In genomic region chr17:8131844-8132441, GRCh38 we compare ENCODE assay signal across 14 cellular contexts. TPM values are rescaled to one million over a fixed set of nuclear protein-coding genes. Genes with fewer than 3 reads are reported as not detected.
A peak's percentile ranks its signal among the peaks of the same experiment; 100 is the strongest.
DNase-seq lines count a peak whose midpoint lies in the region; ATAC-seq lines count a peak whose summit lies in the region.
"Had no signal": no experiment of that assay in that cellular context is flagged by ENCODE, and none has a peak within 500 bp of the region (broad histone marks: within the 10 kb centered on the region; RNA-seq: fewer than 3 reads in every experiment).

No MANE protein-coding gene starts in this region.

- H3K27ac Mint-ChIP-seq in activated naive CD4-positive, alpha-beta T cell treated with anti-CD3 and anti-CD28 coated beads, Interleukin-2, amount 50 U/mL, for 72 hours = peak overlapping the region in 1 of 2 donors; percentile 32
- H3K27ac Mint-ChIP-seq: natural killer cell treated with Interleukin-12 subunit alpha and Interleukin-12 subunit beta and Interleukin-15 and Interleukin-18, amount 100 ng/mL, for 72 hours had no signal

- no peaks in the 10 kb centered on the region for H3K79me1 ChIP-seq in mesenchymal stem cell (replicated peaks; ENCODE audit: low read length, poor library complexity, severe bottlenecking)

- no peak overlapping the region for H3K23ac ChIP-seq in mesenchymal stem cell (ENCODE audit: low read length in 2 of 2)

- no peak overlapping the region for H3K4me2 ChIP-seq in mesenchymal stem cell (ENCODE audit: low read length, poor library complexity, severe bottlenecking)
- H3K4me2 ChIP-seq: KMS-11 had no signal

- no peak for DNase-seq in activated naive CD4-positive, alpha-beta T cell treated with anti-CD3 and anti-CD28 coated beads, Interleukin-2, amount 50 U/mL, for 72 hours (ENCODE audit: low spot score in 2 of 2)
- DNase-seq in activated naive CD4-positive, alpha-beta T cell treated with anti-CD3 and anti-CD28 coated beads, Interleukin-2, amount 50 U/mL, for 16 hours = no peak
- DNase-seq in NCI-H226 (peak; percentile 71), mesenchymal stem cell (peak; percentile 53), NCI-H1417 (lab: John Stamatoyannopoulos, UW) (no peak), NCI-H345 (lab: John Stamatoyannopoulos, UW) (no peak)
- DNase-seq: foreskin melanocyte, NCI-H1417 treated with DMSO at 0.1 percent for 48 hours, testis had no signal

- H2BK12ac ChIP-seq in mesenchymal stem cell (ENCODE audit: low read length in 2 of 2) = no peak overlapping the region

- H2AFZ ChIP-seq in mesenchymal stem cell (ENCODE audit: low read depth, low read length) = no peak overlapping the region

- no peak overlapping the region for H3K4me3 ChIP-seq in mesenchymal stem cell (ENCODE audit: insufficient read depth in 1 of 2, low read depth in 1 of 2, low read length in 2 of 2)
- H3K4me3 ChIP-seq: lung, SJSA1, testis had no signal

- H3K36me3 Mint-ChIP-seq in activated naive CD4-positive, alpha-beta T cell treated with anti-CD3 and anti-CD28 coated beads, Interleukin-2, amount 50 U/mL, for 72 hours = peaks cover 0 to 3% of the 10 kb centered on the region in 2 donors
- H3K36me3 Mint-ChIP-seq: natural killer cell treated with Interleukin-12 subunit alpha and Interleukin-12 subunit beta and Interleukin-15 and Interleukin-18, amount 100 ng/mL, for 72 hours had no signal

- H2AK5ac ChIP-seq in mesenchymal stem cell (ENCODE audit: low read length, severe bottlenecking) = no peak overlapping the region

- no peaks in the 10 kb centered on the region for H3K9me3 Mint-ChIP-seq in activated naive CD4-positive, alpha-beta T cell treated with anti-CD3 and anti-CD28 coated beads, Interleukin-2, amount 50 U/mL, for 72 hours
- H3K9me3 Mint-ChIP-seq: central memory CD8-positive, alpha-beta T cell; natural killer cell treated with Interleukin-12 subunit alpha and Interleukin-12 subunit beta and Interleukin-15 and Interleukin-18, amount 100 ng/mL, for 72 hours had no signal

- no peak overlapping the region for H3K18ac ChIP-seq in mesenchymal stem cell (ENCODE audit: low read depth in 1 of 2, low read length in 2 of 2)

- no peaks in the 10 kb centered on the region for H3K36me3 ChIP-seq in mesenchymal stem cell (ENCODE audit: control insufficient read depth in 1 of 2, insufficient read depth in 2 of 2, low read depth in 1 of 2, low read length in 2 of 2)
- H3K36me3 ChIP-seq: SJSA1 had no signal

- H3K27me3 ChIP-seq in mesenchymal stem cell (ENCODE audit: control insufficient read depth in 1 of 2, insufficient read depth in 1 of 2, low read length in 2 of 2) = peaks cover 0 to 4% of the 10 kb centered on the region in 2 experiments
- H3K27me3 ChIP-seq: SJSA1, testis had no signal

- no peak overlapping the region for H2BK120ac ChIP-seq in mesenchymal stem cell (ENCODE audit: low read depth, low read length)

- no peak overlapping the region for H2BK5ac ChIP-seq in mesenchymal stem cell (ENCODE audit: low read depth, low read length, poor library complexity, severe bottlenecking)

- no peak overlapping the region for H3K9ac ChIP-seq in mesenchymal stem cell (ENCODE audit: low read length)
- H3K9ac ChIP-seq: KMS-11 had no signal

- H2BK15ac ChIP-seq in mesenchymal stem cell (ENCODE audit: low read depth, poor library complexity, severe bottlenecking) = no peak overlapping the region

- H4K91ac ChIP-seq in mesenchymal stem cell (ENCODE audit: low read length) = no peak overlapping the region

- no peak overlapping the region for H4K8ac ChIP-seq in mesenchymal stem cell (ENCODE audit: low read length)

- no peak overlapping the region for H3K27ac ChIP-seq in mesenchymal stem cell (ENCODE audit: low read length, poor library complexity, severe bottlenecking)
- H3K27ac ChIP-seq: KMS-11, SJSA1, testis had no signal

- no peaks in the 10 kb centered on the region for H3K9me3 ChIP-seq in mesenchymal stem cell (ENCODE audit: control insufficient read depth, low read length)
- H3K9me3 ChIP-seq: SJSA1, testis had no signal

- H3K4me1 ChIP-seq in mesenchymal stem cell (ENCODE audit: control insufficient read depth, insufficient read depth, low read depth, low read length) = no peaks in the 10 kb centered on the region

- H3K4ac ChIP-seq in mesenchymal stem cell (ENCODE audit: low read depth in 1 of 2, low read length in 2 of 2) = no peak overlapping the region

- WGBS in mesenchymal stem cell = 42% methylated on average over 2 of the region's 3 CpGs

- ATAC-seq in activated naive CD4-positive, alpha-beta T cell treated with anti-CD3 and anti-CD28 coated beads, Interleukin-2, amount 50 U/mL, for 72 hours = peak; percentile 58 to 64
- ATAC-seq: natural killer cell treated with Interleukin-12 subunit alpha and Interleukin-12 subunit beta and Interleukin-15 and Interleukin-18, amount 100 ng/mL, for 72 hours had no signal

- H3K14ac ChIP-seq in mesenchymal stem cell (ENCODE audit: low read length in 2 of 2) = no peak overlapping the region

RNA-seq across cellular contexts. Expression of gene HES7, which starts 8.0 kb away (rescaled TPM):
- total RNA-seq in activated naive CD4-positive, alpha-beta T cell treated with anti-CD3 and anti-CD28 coated beads, Interleukin-2, amount 50 U/mL, for 72 hours = 10 to 100 TPM in 1 of 2 donors, 1 to 10 TPM in 1; 7.5 to 10.7 TPM
- 1.5 TPM for polyA plus RNA-seq in mesenchymal stem cell (2013, experiment 1 of 2)
- 1.4 TPM for polyA plus RNA-seq in mesenchymal stem cell (2013, experiment 2 of 2)
- total RNA-seq: natural killer cell treated with Interleukin-12 subunit alpha and Interleukin-12 subunit beta and Interleukin-15 and Interleukin-18, amount 100 ng/mL, for 72 hours; SJSA1 had no signal

RNA-seq across cellular contexts. Expression of gene ALOXE3, which starts 13.6 kb away (rescaled TPM):
- under 1 TPM in 1 of 2 donors, not detected in 1; 0.23 TPM for total RNA-seq in activated naive CD4-positive, alpha-beta T cell treated with anti-CD3 and anti-CD28 coated beads, Interleukin-2, amount 50 U/mL, for 72 hours
- polyA plus RNA-seq in mesenchymal stem cell (2013, experiment 1 of 2) = 0.01 TPM
- not detected for polyA plus RNA-seq in mesenchymal stem cell (2013, experiment 2 of 2)
- total RNA-seq: natural killer cell treated with Interleukin-12 subunit alpha and Interleukin-12 subunit beta and Interleukin-15 and Interleukin-18, amount 100 ng/mL, for 72 hours; SJSA1 had no signal

RNA-seq across cellular contexts. Expression of gene PER1, which starts 20.3 kb away (rescaled TPM):
- 100 to 1,000 TPM in 1 of 2 donors, 10 to 100 TPM in 1; 80.9 to 294 TPM for total RNA-seq in activated naive CD4-positive, alpha-beta T cell treated with anti-CD3 and anti-CD28 coated beads, Interleukin-2, amount 50 U/mL, for 72 hours
- polyA plus RNA-seq in mesenchymal stem cell (2013, experiment 1 of 2) = 34.9 TPM
- 25.8 TPM for polyA plus RNA-seq in mesenchymal stem cell (2013, experiment 2 of 2)

RNA-seq across cellular contexts. Expression of gene VAMP2, which starts 30.8 kb away (rescaled TPM):
- 10 to 100 TPM; 43.6 to 85.6 TPM for total RNA-seq in activated naive CD4-positive, alpha-beta T cell treated with anti-CD3 and anti-CD28 coated beads, Interleukin-2, amount 50 U/mL, for 72 hours
- 48.0 TPM for polyA plus RNA-seq in mesenchymal stem cell (2013, experiment 1 of 2)
- 47.4 TPM for polyA plus RNA-seq in mesenchymal stem cell (2013, experiment 2 of 2)

RNA-seq across cellular contexts. Expression of gene TMEM107, which starts 44.2 kb away (rescaled TPM):
- 10 to 100 TPM; 32.7 to 48.9 TPM for total RNA-seq in activated naive CD4-positive, alpha-beta T cell treated with anti-CD3 and anti-CD28 coated beads, Interleukin-2, amount 50 U/mL, for 72 hours
- polyA plus RNA-seq in mesenchymal stem cell (2013, experiment 1 of 2) = 9.0 TPM
- 9.7 TPM for polyA plus RNA-seq in mesenchymal stem cell (2013, experiment 2 of 2)

Comparison
In these comparisons a context has a peak if more than half of its experiments do, and no peak if none do; other contexts are left out.
1. DNase-seq: peak in NCI-H226 (single experiment) and mesenchymal stem cell (single experiment); none in activated naive CD4-positive, alpha-beta T cell treated with anti-CD3 and anti-CD28 coated beads, Interleukin-2, amount 50 U/mL, for 72 hours (0 of 2), activated naive CD4-positive, alpha-beta T cell treated with anti-CD3 and anti-CD28 coated beads, Interleukin-2, amount 50 U/mL, for 16 hours (single experiment), NCI-H1417 (0 of 3) and NCI-H345 (single experiment).